Comparison of ENCODE assay signal across 1 cellular context in the genomic region with DNA sequence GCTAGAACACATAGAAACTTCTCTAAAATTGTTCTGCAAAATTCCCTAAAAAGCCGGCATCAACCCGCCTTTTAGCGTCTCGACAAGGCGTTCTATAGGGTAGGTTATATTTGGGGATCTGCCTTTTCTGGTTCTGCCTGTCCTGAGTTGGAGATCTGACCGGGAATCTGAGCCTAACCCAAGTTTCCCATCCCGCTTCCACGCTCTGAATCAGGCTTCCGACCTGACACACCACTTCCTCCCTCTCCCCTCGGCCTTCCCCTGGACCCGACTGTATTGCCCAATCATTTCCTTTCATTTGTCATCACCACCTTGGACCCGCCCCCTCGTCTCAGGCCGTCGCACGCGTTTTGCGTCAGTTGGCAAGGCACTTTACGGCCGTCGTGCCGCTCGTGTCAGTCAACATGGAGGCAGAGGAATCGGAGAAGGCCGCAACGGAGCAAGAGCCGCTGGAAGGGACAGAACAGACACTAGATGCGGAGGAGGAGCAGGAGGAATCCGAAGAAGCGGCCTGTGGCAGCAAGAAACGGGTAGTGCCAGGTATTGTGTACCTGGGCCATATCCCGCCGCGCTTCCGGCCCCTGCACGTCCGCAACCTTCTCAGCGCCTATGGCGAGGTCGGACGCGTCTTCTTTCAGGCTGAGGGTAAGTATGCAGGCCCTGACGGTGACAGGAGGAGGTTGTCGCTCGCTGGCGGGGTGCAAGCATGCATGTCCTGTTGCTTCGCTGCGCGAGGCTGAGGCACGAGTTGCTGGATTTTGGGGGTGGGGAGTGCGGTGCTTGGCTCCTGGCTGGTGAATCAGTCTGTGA.
A peak's percentile ranks its signal among the peaks of the same experiment; 100 is the strongest.
TF ChIP-seq lines count a peak whose summit lies in the region.

A gene (plus strand): TSS at position 375 of the 810 bp plus-strand sequence. CDS start 30 bp downstream, at position 405.

TF ChIP-seq in HCT116, 20 proteins besides CTCF, POLR2A, EP300 and RAD21 (continued from another document):
- TF ChIP-seq, protein P1, sequence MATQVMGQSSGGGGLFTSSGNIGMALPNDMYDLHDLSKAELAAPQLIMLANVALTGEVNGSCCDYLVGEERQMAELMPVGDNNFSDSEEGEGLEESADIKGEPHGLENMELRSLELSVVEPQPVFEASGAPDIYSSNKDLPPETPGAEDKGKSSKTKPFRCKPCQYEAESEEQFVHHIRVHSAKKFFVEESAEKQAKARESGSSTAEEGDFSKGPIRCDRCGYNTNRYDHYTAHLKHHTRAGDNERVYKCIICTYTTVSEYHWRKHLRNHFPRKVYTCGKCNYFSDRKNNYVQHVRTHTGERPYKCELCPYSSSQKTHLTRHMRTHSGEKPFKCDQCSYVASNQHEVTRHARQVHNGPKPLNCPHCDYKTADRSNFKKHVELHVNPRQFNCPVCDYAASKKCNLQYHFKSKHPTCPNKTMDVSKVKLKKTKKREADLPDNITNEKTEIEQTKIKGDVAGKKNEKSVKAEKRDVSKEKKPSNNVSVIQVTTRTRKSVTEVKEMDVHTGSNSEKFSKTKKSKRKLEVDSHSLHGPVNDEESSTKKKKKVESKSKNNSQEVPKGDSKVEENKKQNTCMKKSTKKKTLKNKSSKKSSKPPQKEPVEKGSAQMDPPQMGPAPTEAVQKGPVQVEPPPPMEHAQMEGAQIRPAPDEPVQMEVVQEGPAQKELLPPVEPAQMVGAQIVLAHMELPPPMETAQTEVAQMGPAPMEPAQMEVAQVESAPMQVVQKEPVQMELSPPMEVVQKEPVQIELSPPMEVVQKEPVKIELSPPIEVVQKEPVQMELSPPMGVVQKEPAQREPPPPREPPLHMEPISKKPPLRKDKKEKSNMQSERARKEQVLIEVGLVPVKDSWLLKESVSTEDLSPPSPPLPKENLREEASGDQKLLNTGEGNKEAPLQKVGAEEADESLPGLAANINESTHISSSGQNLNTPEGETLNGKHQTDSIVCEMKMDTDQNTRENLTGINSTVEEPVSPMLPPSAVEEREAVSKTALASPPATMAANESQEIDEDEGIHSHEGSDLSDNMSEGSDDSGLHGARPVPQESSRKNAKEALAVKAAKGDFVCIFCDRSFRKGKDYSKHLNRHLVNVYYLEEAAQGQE (IDR thresholded peaks at IDR 0.05; ENCODE audit: low read depth), result no peak
- TF ChIP-seq EZH2phosphoT487 (IDR thresholded peaks at IDR 0.05; ENCODE audit: borderline replicate concordance) (no peak), POLR2AphosphoS5 (IDR thresholded peaks at IDR 0.05; ENCODE audit: low read depth, low read length) (peak; percentile 94), SP1 (IDR thresholded peaks at IDR 0.05; ENCODE audit: low read depth) (peak; percentile 98), ELF1 (IDR thresholded peaks at IDR 0.05; ENCODE audit: borderline replicate concordance, low read depth) (peak; percentile 70), EZH2 (IDR thresholded peaks at IDR 0.05) (no peak), CEBPB (IDR thresholded peaks at IDR 0.05; ENCODE audit: low read depth) (peak; percentile 99)
- TF ChIP-seq, protein P2, sequence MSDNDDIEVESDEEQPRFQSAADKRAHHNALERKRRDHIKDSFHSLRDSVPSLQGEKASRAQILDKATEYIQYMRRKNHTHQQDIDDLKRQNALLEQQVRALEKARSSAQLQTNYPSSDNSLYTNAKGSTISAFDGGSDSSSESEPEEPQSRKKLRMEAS (IDR thresholded peaks at IDR 0.05), result peak; percentile 94
